ENCODE assay signal across 1 cellular context in genomic region chr14:93323597-93323992, GRCh38.
TF ChIP-seq lines count a peak whose summit lies in the region.

No MANE protein-coding gene starts in this region.

TF ChIP-seq in GM12878, 131 proteins besides CTCF, POLR2A, EP300 and RAD21 (continues in another document):
- TF ChIP-seq ZSCAN29 (IDR thresholded peaks at IDR 0.05) (no peak), CBX5 (IDR thresholded peaks at IDR 0.05; ENCODE audit: low read depth) (no peak), SMAD5 (IDR thresholded peaks at IDR 0.05; ENCODE audit: low read depth) (no peak), CHD2 (IDR thresholded peaks at IDR 0.05; ENCODE audit: borderline replicate concordance, low read depth, low read length) (no peak), ZBED1 (IDR thresholded peaks at IDR 0.05; ENCODE audit: borderline replicate concordance) (no peak), RUNX3 (IDR thresholded peaks at IDR 0.05; ENCODE audit: low read length) (no peak), MYC (IDR thresholded peaks at IDR 0.05; ENCODE audit: insufficient read depth, insufficient read length, insufficient replicate concordance, low read length, severe bottlenecking) (no peak), SP1 (IDR thresholded peaks at IDR 0.05; ENCODE audit: low read depth, low read length) (no peak), SREBF2 (IDR thresholded peaks at IDR 0.05; ENCODE audit: low read length) (no peak), NFIC (IDR thresholded peaks at IDR 0.05; ENCODE audit: low read depth, low read length) (peak; percentile 27; the same call in 1 of the 2 replicates), MLLT1 (IDR thresholded peaks at IDR 0.05) (peak; percentile 78), FOS (IDR thresholded peaks at IDR 0.05; ENCODE audit: borderline replicate concordance, extremely low read depth, insufficient read length) (no peak), ESRRA (IDR thresholded peaks at IDR 0.05; ENCODE audit: low read length) (no peak), POLR2AphosphoS2 (IDR thresholded peaks at IDR 0.05; ENCODE audit: low read depth, low read length) (no peak), KAT2A (conservative IDR thresholded peaks at IDR 0.05; ENCODE audit: control insufficient read depth, low read depth, low read length) (no peak), ELK1 (IDR thresholded peaks at IDR 0.05; ENCODE audit: low read depth, low read length) (no peak), ETV6 (conservative IDR thresholded peaks at IDR 0.05 in 1 of 2, IDR thresholded peaks at IDR 0.05 in 1 of 2; ENCODE audit: borderline replicate concordance in 1 of 2, low read depth in 1 of 2) (no peak), USF2 (IDR thresholded peaks at IDR 0.05; ENCODE audit: borderline replicate concordance, low read depth, low read length) (no peak), MTA2 (IDR thresholded peaks at IDR 0.05; ENCODE audit: low read depth) (no peak), ASH2L (IDR thresholded peaks at IDR 0.05; ENCODE audit: borderline replicate concordance, low read depth) (no peak), YY1 (IDR thresholded peaks at IDR 0.05; ENCODE audit: low read depth, low read length) (no peak), ZNF207 (IDR thresholded peaks at IDR 0.05; ENCODE audit: borderline replicate concordance) (no peak), BMI1 (IDR thresholded peaks at IDR 0.05; ENCODE audit: borderline replicate concordance) (no peak), SPI1 (IDR thresholded peaks at IDR 0.05; ENCODE audit: borderline replicate concordance, insufficient read depth, low read depth, low read length) (peak; percentile 47; the same call in 1 of the 2 replicates), ATF7 (IDR thresholded peaks at IDR 0.05; ENCODE audit: low read depth) (peak; percentile 70), NR2C2 (IDR thresholded peaks at IDR 0.05; ENCODE audit: borderline replicate concordance, control insufficient read depth, insufficient read length, low read depth) (no peak), ZBTB33 (IDR thresholded peaks at IDR 0.05) (no peak), ZNF384 (IDR thresholded peaks at IDR 0.05; ENCODE audit: borderline replicate concordance, low read depth, low read length) (peak; percentile 11; the same call in 1 of the 2 replicates), BACH1 (IDR thresholded peaks at IDR 0.05; ENCODE audit: borderline replicate concordance) (no peak), SMC3 (IDR thresholded peaks at IDR 0.05; ENCODE audit: borderline replicate concordance, low read length) (no peak), EGR1 (IDR thresholded peaks at IDR 0.05; ENCODE audit: borderline replicate concordance in 1 of 2, low read depth in 2 of 2, low read length in 2 of 2) (no peak), CREM (IDR thresholded peaks at IDR 0.05; ENCODE audit: low read depth) (0 out of 2 replicates have a peak, but pooled peaks have one; percentile 12), ATF2 (IDR thresholded peaks at IDR 0.05; ENCODE audit: low read length) (peak; percentile 58; the same call in 1 of the 2 replicates), E4F1 (IDR thresholded peaks at IDR 0.05; ENCODE audit: borderline replicate concordance, partially characterized antibody) (no peak), PKNOX1 (IDR thresholded peaks at IDR 0.05) (no peak), MYB (IDR thresholded peaks at IDR 0.05; ENCODE audit: borderline replicate concordance, low read depth, low read length) (no peak), ZNF217 (IDR thresholded peaks at IDR 0.05) (no peak), ZNF622 (IDR thresholded peaks at IDR 0.05) (no peak), CREB1 (IDR thresholded peaks at IDR 0.05; ENCODE audit: low read depth) (peak; percentile 70; the same call in 1 of the 2 replicates), SKIL (IDR thresholded peaks at IDR 0.05; ENCODE audit: low read depth, poor library complexity, severe bottlenecking) (no peak), GATAD2B (conservative IDR thresholded peaks at IDR 0.05; ENCODE audit: low read depth) (no peak), IKZF1 (conservative IDR thresholded peaks at IDR 0.05) (no peak), ZBTB4 (CRISPR knock-in tag; IDR thresholded peaks at IDR 0.05) (no peak), CBX3 (IDR thresholded peaks at IDR 0.05; ENCODE audit: borderline replicate concordance, low read depth) (no peak), CHD1 (IDR thresholded peaks at IDR 0.05; ENCODE audit: low read depth, low read length) (no peak)
